ENCODE assay signal across 1 cellular context in genomic region chr2:102226171-102226570, GRCh38.
TF ChIP-seq lines count a peak whose summit lies in the region.

No MANE protein-coding gene starts in this region.

TF ChIP-seq in IMR-90, 13 proteins besides CTCF, POLR2A, EP300 and RAD21 (continued from another document):
- TF ChIP-seq ELK1 (IDR thresholded peaks at IDR 0.05; ENCODE audit: borderline replicate concordance, low read depth, low read length), result no peak
- no peak for TF ChIP-seq CHD1 (IDR thresholded peaks at IDR 0.05; ENCODE audit: low read depth, low read length)
- TF ChIP-seq SMC3 (IDR thresholded peaks at IDR 0.05; ENCODE audit: low read depth, low read length), result no peak
- TF ChIP-seq RCOR1 (IDR thresholded peaks at IDR 0.05; ENCODE audit: insufficient replicate concordance, low read length), result no peak
- no peak for TF ChIP-seq MXI1 (IDR thresholded peaks at IDR 0.05; ENCODE audit: borderline replicate concordance, low read depth, low read length)
- TF ChIP-seq MAZ (IDR thresholded peaks at IDR 0.05; ENCODE audit: borderline replicate concordance, low read depth, low read length), result no peak
TF ChIP-seq in IMR-90: peak in this region for 0.
